ENCODE assay signal across 25 cellular contexts in the genomic region with DNA sequence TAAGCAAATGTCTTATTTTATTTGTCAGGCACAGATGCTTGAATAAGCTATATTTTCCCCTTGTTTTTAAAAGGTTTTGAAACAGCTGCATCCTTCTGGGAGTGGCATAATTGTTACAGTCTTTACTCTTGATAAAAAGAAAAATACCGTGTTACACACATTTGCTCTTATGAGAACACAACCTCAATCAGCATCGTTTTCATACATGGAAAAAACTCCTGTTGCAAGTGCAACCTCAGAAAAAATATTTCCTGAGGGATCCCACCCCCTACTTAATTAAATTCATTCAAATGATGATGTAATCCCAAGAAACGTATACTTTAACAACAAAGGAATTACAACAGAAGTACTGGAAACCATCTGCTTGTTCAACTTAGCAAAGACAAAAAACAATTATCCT. TPM values are rescaled to one million over a fixed set of nuclear protein-coding genes. Genes with fewer than 3 reads are reported as not detected.
DNase-seq lines count a peak whose midpoint lies in the region; ATAC-seq, FAIRE-seq and TF ChIP-seq lines count a peak whose summit lies in the region.
"Had no signal": no experiment of that assay in that cellular context is flagged by ENCODE, and none has a peak within 500 bp of the region (broad histone marks: within the 10 kb centered on the region; RNA-seq: fewer than 3 reads in every experiment).

No MANE protein-coding gene starts in this region.

- H3K36me3 ChIP-seq in HepG2 (replicated peaks in 1 of 2; ENCODE audit: control insufficient read depth in 1 of 2, insufficient read depth in 2 of 2, low read length in 2 of 2) (peaks cover 1 to 9% of the 10 kb centered on the region in 2 experiments; a peak in 2 of 5 replicates), right lobe of liver (peaks cover 0 to 9% (median 0%) of the 10 kb centered on the region in 4 donors), adipocyte (ENCODE audit: control insufficient read depth, insufficient read depth, low read length, severe bottlenecking) (peaks cover 11% of the 10 kb centered on the region), Karpas-422 (ENCODE audit: insufficient read depth, low read length) (no peaks in the 10 kb centered on the region)

- TF ChIP-seq CTCF in HepG2 (CRISPR knock-in tag; IDR thresholded peaks at IDR 0.05) (no peak), right lobe of liver (IDR thresholded peaks at IDR 0.05) (no peak), fibroblast of mammary gland (conservative IDR thresholded peaks at IDR 0.05; ENCODE audit: control insufficient read depth, insufficient read depth, low read depth, low read length) (no peak)

- POLR2A ChIA-PET in HepG2 (lab: Yijun Ruan, JAX), result no interaction called here

- H3K9me3 ChIP-seq in HepG2 (ENCODE audit: low read length) (no peaks in the 10 kb centered on the region), right lobe of liver (no peaks in the 10 kb centered on the region), adipocyte (ENCODE audit: control insufficient read depth, low read length) (no peaks in the 10 kb centered on the region), Karpas-422 (ENCODE audit: low read length) (no peaks in the 10 kb centered on the region)
- H3K9me3 ChIP-seq: colonic mucosa, esophagus muscularis mucosa, right atrium auricular region, tibial nerve had no signal

- WGBS in HepG2 (ENCODE audit: low lambda C conversion rate), result 98% methylated on average over 3 of the region's 3 CpGs
- WGBS in right lobe of liver (ENCODE audit: insufficient coverage, low coverage, low lambda C conversion rate, missing lambda C conversion rate), result 57% methylated on average over 3 of the region's 3 CpGs

- TF ChIP-seq RAD21 in HepG2 (CRISPR knock-in tag; IDR thresholded peaks at IDR 0.05), result no peak

- no peak for ATAC-seq in HepG2
- ATAC-seq in right lobe of liver, result no peak
- ATAC-seq in GM18909 (IDR thresholded peaks at IDR 0.05; ENCODE audit: poor library complexity, unreplicated experiment), result no peak
- ATAC-seq: activated CD4-positive, CD25-positive, alpha-beta regulatory T cell treated with anti-CD3 and anti-CD28 coated beads, Interleukin-2, amount 50 U/mL, for 24 hours had no signal

- no peaks in the 10 kb centered on the region for H3K9me2 ChIP-seq in Karpas-422 (replicated peaks; ENCODE audit: insufficient read depth, low read length)

- intact Hi-C loops in HepG2 (cut with micrococcal nuclease; ENCODE audit: unreplicated experiment), result no loop called here
- intact Hi-C loops in right lobe of liver (cut with DNase I), result no loop called here

- H3K27ac ChIP-seq in HepG2 (ENCODE audit: extremely low read length, insufficient read depth, low read length) (no peak overlapping the region), right lobe of liver (no peak overlapping the region), Karpas-422 (ENCODE audit: low read length) (no peak overlapping the region)
- H3K27ac ChIP-seq: cardiac muscle cell, colonic mucosa, esophagus muscularis mucosa, right atrium auricular region, RWPE1, tibial nerve had no signal

- H3K27me3 ChIP-seq in HepG2 (ENCODE audit: control insufficient read depth in 1 of 2, insufficient read depth in 2 of 2, low read length in 2 of 2) (no peaks in the 10 kb centered on the region), right lobe of liver (no peaks in the 10 kb centered on the region), adipocyte (replicated peaks; ENCODE audit: control insufficient read depth, insufficient read depth, low read length) (no peaks in the 10 kb centered on the region), Karpas-422 (ENCODE audit: low read length) (no peaks in the 10 kb centered on the region)
- H3K27me3 ChIP-seq: cardiac muscle cell, colonic mucosa, esophagus muscularis mucosa, right atrium auricular region, tibial nerve had no signal

- no peaks in the 10 kb centered on the region for H3K4me1 ChIP-seq in HepG2 (ENCODE audit: insufficient read depth, low read length)
- no peaks in the 10 kb centered on the region for H3K4me1 ChIP-seq in right lobe of liver
- H3K4me1 ChIP-seq in adipocyte (ENCODE audit: control insufficient read depth, insufficient read depth, low read length), result peaks cover 22% of the 10 kb centered on the region
- H3K4me1 ChIP-seq in Karpas-422 (ENCODE audit: low read length), result peaks cover 4% of the 10 kb centered on the region; the same call in 1 of the 2 replicates
- H3K4me1 ChIP-seq: colonic mucosa had no signal

- no peak overlapping the region for H3K9ac ChIP-seq in HepG2 (ENCODE audit: insufficient read depth, low read depth, low read length)
- H3K9ac ChIP-seq in adipocyte (ENCODE audit: low read length), result no peak overlapping the region
- no peak overlapping the region for H3K9ac ChIP-seq in Karpas-422 (ENCODE audit: low read length)

- no peak overlapping the region for H2AFZ ChIP-seq in HepG2 (ENCODE audit: low read length)
- no peak overlapping the region for H2AFZ ChIP-seq in Karpas-422 (ENCODE audit: low read length)

- no peak for FAIRE-seq in HepG2 (lab: Jason Lieb, UNC)
- FAIRE-seq: A204.1, TTC549 had no signal

- H3K79me2 ChIP-seq in HepG2 (ENCODE audit: insufficient read depth, low read length) (no peaks in the 10 kb centered on the region), Karpas-422 (ENCODE audit: low read length) (no peaks in the 10 kb centered on the region)

- H3K4me2 ChIP-seq in HepG2 (ENCODE audit: low read depth, low read length) (no peak overlapping the region), Karpas-422 (ENCODE audit: low read depth, low read length, poor library complexity, severe bottlenecking) (no peak overlapping the region)

- in situ Hi-C loops in HepG2 (cut with HindIII; ENCODE audit: extremely low pct_ligation_motif_present, low pct_unique_long_range_greater_than_20kb), result no loop called here

- TF ChIP-seq POLR2A in HepG2 (IDR thresholded peaks at IDR 0.05; ENCODE audit: insufficient read depth in 1 of 2, low read depth in 2 of 2, low read length in 2 of 2) (no peak), right lobe of liver (IDR thresholded peaks at IDR 0.05) (no peak)

- CTCF ChIA-PET in HepG2 (lab: Yijun Ruan, JAX; ENCODE audit: low intra/inter-chr PET ratio, low total read pairs), result no interaction called here

- H4K20me1 ChIP-seq in HepG2 (ENCODE audit: insufficient read depth, low read length) (no peaks in the 10 kb centered on the region), Karpas-422 (ENCODE audit: insufficient read depth, low read depth, low read length) (no peaks in the 10 kb centered on the region)

- H3K4me3 ChIP-seq in HepG2 (replicated peaks in 1 of 3; ENCODE audit: insufficient read depth in 1 of 3, low read depth in 2 of 3, low read length in 3 of 3), result no peak overlapping the region
- H3K4me3 ChIP-seq in right lobe of liver, result no peak overlapping the region
- no peak overlapping the region for H3K4me3 ChIP-seq in adipocyte (ENCODE audit: low read length)
- H3K4me3 ChIP-seq in fibroblast of mammary gland (ENCODE audit: control insufficient read depth, low read depth, low read length), result no peak overlapping the region
- no peak overlapping the region for H3K4me3 ChIP-seq in Karpas-422 (ENCODE audit: low read length)
- H3K4me3 ChIP-seq: cardiac muscle cell, colonic mucosa, esophagus muscularis mucosa, lung, right atrium auricular region, tibial nerve had no signal

- no peak for TF ChIP-seq EP300 in HepG2 (IDR thresholded peaks at IDR 0.05; ENCODE audit: low read depth in 2 of 2, low read length in 2 of 2)
- TF ChIP-seq EP300 in HepG2 (CRISPR knock-in tag; IDR thresholded peaks at IDR 0.05; ENCODE audit: borderline replicate concordance), result no peak

- DNase-seq in HepG2 (ENCODE audit: low spot score), result no peak
- DNase-seq in right lobe of liver, result no peak
- peak; percentile 60 for DNase-seq in adipocyte (ENCODE audit: low read depth)
- DNase-seq in fibroblast of mammary gland (ENCODE audit: low read depth), result peak; percentile 23
- no peak for DNase-seq in NCI-H1092 (lab: John Stamatoyannopoulos, UW)
- no peak for DNase-seq in Karpas-422
- DNase-seq in NCI-H1694 (lab: John Stamatoyannopoulos, UW), result no peak
- DNase-seq: activated CD4-positive, alpha-beta T cell treated with anti-CD3 and anti-CD28 coated beads, Interleukin-2, amount 50 U/mL, for 48 hours; activated naive CD4-positive, alpha-beta T cell treated with anti-CD3 and anti-CD28 coated beads, Interleukin-2, amount 10 ng/mL, durations not matched to agents 7 days and 5 days; amygdala; colonic mucosa; DND-41; GOT3; NCI-H446 treated with DMSO at 0.1 percent for 48 hours; stimulated activated CD4-positive, alpha-beta T cell treated with anti-CD3 and anti-CD28 coated beads, Interleukin-2, amount 100 ng/mL, for 48 hours had no signal

- no TSS peak for BruUV-seq in HepG2 (replicated peaks; lab: Mats Ljungman, UMichigan)

TF ChIP-seq in HepG2, 621 proteins besides CTCF, POLR2A, EP300 and RAD21:
- TF ChIP-seq ZNF562 (CRISPR knock-in tag; IDR thresholded peaks at IDR 0.05; ENCODE audit: borderline replicate concordance), result no peak
- TF ChIP-seq ATF7 (IDR thresholded peaks at IDR 0.05), result peak; percentile 68
- no peak for TF ChIP-seq ATF7 (CRISPR knock-in tag; IDR thresholded peaks at IDR 0.05)

RNA-seq across cellular contexts. Expression of gene SMAD1, which starts 58.6 kb away (rescaled TPM):
- total RNA-seq in HepG2 (2016; rRNA removed; fragmentation: Illumina TruSeq; extraction: Trizol) (12.7 and 14.0 TPM in 2 replicates), right lobe of liver (10 to 100 TPM; 12.4 to 30.5 (median 18.4) TPM)
- 15.1 and 19.1 TPM in 2 replicates for total RNA-seq in HepG2 (2016; cell fraction: cytosol; rRNA removed; fragmentation: Illumina TruSeq; extraction: Trizol; ENCODE audit: low read depth)
- 12.3 and 13.8 TPM in 2 replicates for total RNA-seq in HepG2 (2016; cell fraction: insoluble cytoplasmic fraction; rRNA removed; fragmentation: Illumina TruSeq; extraction: Trizol)
- 9.1 and 10.3 TPM in 2 replicates for total RNA-seq in HepG2 (2016; cell fraction: membrane; rRNA removed; fragmentation: Illumina TruSeq; extraction: Trizol)
- 14.5 and 15.4 TPM in 2 replicates for total RNA-seq in HepG2 (2016; cell fraction: nucleus; rRNA removed; fragmentation: Illumina TruSeq; extraction: Trizol)
- 11.8 and 16.6 TPM in 2 replicates for polyA plus RNA-seq in HepG2 (2011; rRNA removed)
- polyA plus RNA-seq in HepG2 (2011; cell fraction: cytosol; rRNA removed), result 10.9 and 13.7 TPM in 2 replicates
- polyA plus RNA-seq in HepG2 (2011; cell fraction: nucleus; rRNA removed), result 7.6 and 7.8 TPM in 2 replicates
- 6.8 and 7.9 TPM in 2 replicates for polyA plus RNA-seq in HepG2 (2012)
- polyA plus RNA-seq in HepG2 (2016; cell fraction: cytosol; fragmentation: Illumina TruSeq; extraction: Trizol; ENCODE audit: low read depth), result 1.1 and 1.3 TPM in 2 replicates
- 13.0 and 14.5 TPM in 2 replicates for polyA plus RNA-seq in HepG2 (2016; cell fraction: insoluble cytoplasmic fraction; fragmentation: Illumina TruSeq; extraction: Trizol; ENCODE audit: low read depth)
- 3.0 and 4.1 TPM in 2 replicates for polyA plus RNA-seq in HepG2 (2016; cell fraction: membrane; fragmentation: Illumina TruSeq; extraction: Trizol; ENCODE audit: low read depth)
- polyA plus RNA-seq in HepG2 (2016; cell fraction: nucleus; fragmentation: Illumina TruSeq; extraction: Trizol; ENCODE audit: insufficient read depth, low read depth), result 7.4 and 7.8 TPM in 2 replicates
- 19.7 and 28.1 TPM in 2 replicates for polyA minus RNA-seq in HepG2 (2011; rRNA and poly(A)+ RNA removed; ENCODE audit: low replicate concordance)
- 8.4 and 8.6 TPM in 2 replicates for polyA minus RNA-seq in HepG2 (2011; cell fraction: cytosol; rRNA and poly(A)+ RNA removed)
- polyA minus RNA-seq in HepG2 (2011; cell fraction: nucleus; rRNA and poly(A)+ RNA removed), result 29.1 and 30.5 TPM in 2 replicates
- total RNA-seq in Karpas-422 (2014; rRNA removed; shearing (Covaris generic); ENCODE audit: low replicate concordance), result not detected in 2 replicates

Comparison
In these comparisons a context has a peak if more than half of its experiments do, and no peak if none do; other contexts are left out.
1. DNase-seq: peak in adipocyte (single experiment) and fibroblast of mammary gland (single experiment); none in HepG2 (single experiment), right lobe of liver (0 of 3), NCI-H1092 (single experiment), Karpas-422 (single experiment) and NCI-H1694 (single experiment).
2. RNA of gene SMAD1, which starts 58.6 kb away (total RNA-seq): 12.4 to 30.5 TPM in right lobe of liver and 9.1 to 19.1 TPM in HepG2; not detected in Karpas-422; every median in the first group is over 10 times any median in the second.